ENCODE assay signal across 8 cellular contexts in genomic region chr15:66702770-66703539, GRCh38. TPM values are rescaled to one million over a fixed set of nuclear protein-coding genes. Genes with fewer than 3 reads are reported as not detected.
DNase-seq lines count a peak whose midpoint lies in the region; ATAC-seq and TF ChIP-seq lines count a peak whose summit lies in the region.

No MANE protein-coding gene starts in this region.

- TF ChIP-seq CTCF in NB4 (IDR thresholded peaks at IDR 0.05; ENCODE audit: low read depth, low read length), result no peak
- no peak for TF ChIP-seq CTCF in mammary epithelial cell (conservative IDR thresholded peaks at IDR 0.05 in 1 of 2, IDR thresholded peaks at IDR 0.05 in 1 of 2; ENCODE audit: extremely low read depth in 1 of 2, insufficient read depth in 1 of 2, low read depth in 1 of 2, low read length in 2 of 2)
- TF ChIP-seq CTCF in mesothelial cell of epicardium (IDR thresholded peaks at IDR 0.05; ENCODE audit: unreplicated experiment), result no peak

- H3K36me3 Mint-ChIP-seq in CD8-positive, alpha-beta memory T cell, result no peaks in the 10 kb centered on the region
- H3K36me3 Mint-ChIP-seq in mesothelial cell of epicardium, result peaks cover 18% of the 10 kb centered on the region

- peaks cover 19% of the 10 kb centered on the region for H3K4me1 ChIP-seq in CD8-positive, alpha-beta memory T cell (ENCODE audit: insufficient read depth, low read length)
- peaks cover 30% of the 10 kb centered on the region for H3K4me1 ChIP-seq in mammary epithelial cell (ENCODE audit: insufficient read depth, low read length)
- H3K4me1 ChIP-seq in urinary bladder (ENCODE audit: insufficient read depth), result no peaks in the 10 kb centered on the region

- peak in 1 of 5 donors; percentile 10 for DNase-seq in CD8-positive, alpha-beta memory T cell
- DNase-seq in NB4 (ENCODE audit: low read depth) (peak; percentile 64), mammary epithelial cell (no peak), mesothelial cell of epicardium (ENCODE audit: low spot score in 2 of 2, unreplicated experiment in 2 of 2) (peak in 1 of 2 experiments; percentile 50), activated gamma-delta T cell (lab: John Stamatoyannopoulos, UW) (no peak)
- DNase-seq in NK-92 treated with Interleukin-12 subunit alpha and Interleukin-12 subunit beta, amount 100 ng/mL, for 24 hours (lab: John Stamatoyannopoulos, UW), result no peak

- dilution Hi-C loops in mammary epithelial cell (cut with HindIII; ENCODE audit: low sequenced_read_pairs), result no loop called here

- H3K79me2 ChIP-seq in mammary epithelial cell (ENCODE audit: insufficient read depth, low read length), result no peaks in the 10 kb centered on the region

- no peaks in the 10 kb centered on the region for H4K20me1 ChIP-seq in mammary epithelial cell (ENCODE audit: insufficient read depth, low read length)

- no peak for TF ChIP-seq POLR2A in NB4 (IDR thresholded peaks at IDR 0.05; ENCODE audit: extremely low read depth, insufficient read length)

- peak overlapping the region; percentile 81 to 94 (median 87) for H3K4me3 Mint-ChIP-seq in CD8-positive, alpha-beta memory T cell
- peak overlapping the region; percentile 92 for H3K4me3 Mint-ChIP-seq in mesothelial cell of epicardium

- intact Hi-C loops in mammary epithelial cell (cut with micrococcal nuclease), result loop anchor here (2.0 kb wide), 1 partner anchor 72 kb away; no protein-coding TSS in a partner anchor

- no peaks in the 10 kb centered on the region for H3K9me3 Mint-ChIP-seq in CD8-positive, alpha-beta memory T cell
- no peaks in the 10 kb centered on the region for H3K9me3 Mint-ChIP-seq in mesothelial cell of epicardium

- H3K9ac ChIP-seq in mammary epithelial cell (ENCODE audit: insufficient read depth, low read length), result no peak overlapping the region

- no peaks in the 10 kb centered on the region for H3K36me3 ChIP-seq in CD8-positive, alpha-beta memory T cell (ENCODE audit: insufficient read depth, low read length)
- no peaks in the 10 kb centered on the region for H3K36me3 ChIP-seq in mammary epithelial cell (ENCODE audit: insufficient read depth, low read length)
- H3K36me3 ChIP-seq in urinary bladder (ENCODE audit: insufficient read depth), result no peaks in the 10 kb centered on the region

- H2AFZ ChIP-seq in mammary epithelial cell (ENCODE audit: low read depth, low read length), result peak overlapping the region; percentile 72

- peak overlapping the region; percentile 73 for H3K4me3 ChIP-seq in CD8-positive, alpha-beta memory T cell (ENCODE audit: low read length)
- H3K4me3 ChIP-seq in NB4 (ENCODE audit: low read depth, low read length) (peak overlapping the region; percentile 72), mammary epithelial cell (replicated peaks in 1 of 3; ENCODE audit: insufficient read depth in 1 of 3, low read depth in 2 of 3, low read length in 3 of 3) (peak overlapping the region; percentile 38 to 43 (median 38)), urinary bladder (ENCODE audit: low read depth, low read length) (peak overlapping the region; percentile 98)

- WGBS in mammary epithelial cell (ENCODE audit: low coverage, missing lambda C conversion rate), result 5% methylated on average over 11 of the region's 97 CpGs
- WGBS in urinary bladder, result under 1% methylated on average over 97 of the region's 97 CpGs

- CTCF ChIA-PET in CD8-positive, alpha-beta memory T cell (lab: Charles Lee), result interaction anchor here (1.0 kb wide), 1 partner anchor 23 kb away, joined by 3 read pairs; no protein-coding TSS in a partner anchor
- CTCF ChIA-PET in mammary epithelial cell (lab: Charles Lee; ENCODE audit: low non-redundant PET), result interaction anchor here (0.5 to 0.7 kb wide), 3 partner anchors 18 to 146 kb away, joined by 3 to 7 read pairs (median 3); no protein-coding TSS in a partner anchor

- peak overlapping the region; percentile 99 for H3K4me2 ChIP-seq in mammary epithelial cell (ENCODE audit: insufficient read depth, low read depth, low read length)

- peaks cover 20% of the 10 kb centered on the region for H3K27me3 ChIP-seq in CD8-positive, alpha-beta memory T cell (ENCODE audit: insufficient read depth, low read length, poor library complexity, severe bottlenecking)
- H3K27me3 ChIP-seq in mammary epithelial cell (ENCODE audit: insufficient read depth, low read length), result peaks cover 8% of the 10 kb centered on the region

- peaks cover 18 to 31% of the 10 kb centered on the region in 2 donors for H3K27me3 Mint-ChIP-seq in CD8-positive, alpha-beta memory T cell
- H3K27me3 Mint-ChIP-seq in mesothelial cell of epicardium (ENCODE audit: low read depth), result no peaks in the 10 kb centered on the region

- H3K4me1 Mint-ChIP-seq in CD8-positive, alpha-beta memory T cell, result peaks cover 19 to 30% (median 21%) of the 10 kb centered on the region in 3 donors
- peaks cover 43% of the 10 kb centered on the region for H3K4me1 Mint-ChIP-seq in mesothelial cell of epicardium

- POLR2A ChIA-PET in CD8-positive, alpha-beta memory T cell (lab: Charles Lee), result interaction anchor here (0.6 kb wide), 1 partner anchor 200 kb away, joined by 3 read pairs; no protein-coding TSS in a partner anchor

- H3K27ac Mint-ChIP-seq in CD8-positive, alpha-beta memory T cell, result no peak overlapping the region
- peak overlapping the region; percentile 97 for H3K27ac Mint-ChIP-seq in mesothelial cell of epicardium

- no peak for ATAC-seq in GM19463 (IDR thresholded peaks at IDR 0.05; ENCODE audit: unreplicated experiment)

- BruUV-seq in mammary epithelial cell (replicated peaks; lab: Mats Ljungman, UMichigan), result no TSS peak

- in situ Hi-C loops in mammary epithelial cell (cut with MboI; ENCODE audit: low sequenced_read_pairs in 2 of 2), result no loop called here

- peak overlapping the region; percentile 51 for H3K27ac ChIP-seq in CD8-positive, alpha-beta memory T cell (ENCODE audit: low read depth, low read length)
- H3K27ac ChIP-seq in mammary epithelial cell (ENCODE audit: insufficient read depth, low read depth, low read length) (no peak overlapping the region), urinary bladder (ENCODE audit: low read depth) (peak overlapping the region; percentile 43)

- no peaks in the 10 kb centered on the region for H3K9me3 ChIP-seq in CD8-positive, alpha-beta memory T cell (ENCODE audit: low read length)
- H3K9me3 ChIP-seq in mammary epithelial cell (replicated peaks; ENCODE audit: insufficient read depth, low read length), result no peaks in the 10 kb centered on the region

RNA-seq across cellular contexts. Expression of gene SMAD6, which starts 0.9 kb away (rescaled TPM):
- under 1 TPM; 0.04 to 0.26 TPM for total RNA-seq in CD8-positive, alpha-beta memory T cell
- not detected for polyA plus RNA-seq in CD8-positive, alpha-beta memory T cell
- total RNA-seq in mammary epithelial cell, result under 1 TPM; 0.09 to 0.83 TPM
- polyA plus RNA-seq in mammary epithelial cell, result 0.11 TPM
- 2.7 TPM for polyA minus RNA-seq in mammary epithelial cell
- total RNA-seq in mesothelial cell of epicardium, result 164 to 176 TPM (median 176 TPM) in 3 replicates
- 31.1 TPM for total RNA-seq in urinary bladder
- polyA plus RNA-seq in urinary bladder, result 20.1 TPM

Comparison
In these comparisons a context has a peak if more than half of its experiments do, and no peak if none do; other contexts are left out.
1. H3K4me3 ChIP-seq: peak in every context shown above with its lines; median percentile 98 in urinary bladder; 73 in CD8-positive, alpha-beta memory T cell; 72 in NB4; 38 in mammary epithelial cell.
2. RNA of gene SMAD6, which starts 0.9 kb away (total RNA-seq): 164 to 176 TPM in mesothelial cell of epicardium and 31.1 TPM in urinary bladder (single experiment); 0.09 to 0.83 TPM in mammary epithelial cell and 0.04 to 0.26 TPM in CD8-positive, alpha-beta memory T cell; every median in the first group is over 10 times any median in the second.